In genomic region chr2:129885735-129886134, GRCh38 we compare ENCODE assay signal across 19 cellular contexts.
DNase-seq lines count a peak whose midpoint lies in the region; ATAC-seq and TF ChIP-seq lines count a peak whose summit lies in the region.
"Had no signal": no experiment of that assay in that cellular context is flagged by ENCODE, and none has a peak within 500 bp of the region (broad histone marks: within the 10 kb centered on the region; RNA-seq: fewer than 3 reads in every experiment).

No MANE protein-coding gene starts in this region.

- no peak overlapping the region for H4K91ac ChIP-seq in neuronal stem cell (ENCODE audit: low read depth, low read length, poor library complexity)

- no peak overlapping the region for H3K27ac Mint-ChIP-seq in CD4-positive, alpha-beta memory T cell
- H3K27ac Mint-ChIP-seq in stimulated activated effector memory CD8-positive, alpha-beta T cell treated with anti-CD3 and anti-CD28 coated beads, Interleukin-12 subunit alpha, Interleukin-12 subunit beta, amount 100 ng/mL, for 72 hours = no peak overlapping the region
- H3K27ac Mint-ChIP-seq: memory B cell had no signal

- TF ChIP-seq CTCF in BE2C (IDR thresholded peaks at IDR 0.05; ENCODE audit: low read depth, low read length) (peak; percentile 49), GM13977 (IDR thresholded peaks at IDR 0.05; ENCODE audit: extremely low read depth, insufficient read depth, missing control alignments) (no peak), OCI-LY3 (IDR thresholded peaks at IDR 0.05; ENCODE audit: low read depth, low read length) (peak; percentile 39)

- H2BK5ac ChIP-seq in neuronal stem cell (ENCODE audit: low read length) = no peak overlapping the region

- no peaks in the 10 kb centered on the region for H3K27me3 ChIP-seq in BE2C
- H3K27me3 ChIP-seq in OCI-LY3 (ENCODE audit: low read depth, low read length) = peaks cover 14% of the 10 kb centered on the region; the same call in 1 of the 2 replicates
- no peaks in the 10 kb centered on the region for H3K27me3 ChIP-seq in CD4-positive, alpha-beta memory T cell (ENCODE audit: insufficient read depth, low read length)
- H3K27me3 ChIP-seq in neuronal stem cell (ENCODE audit: control insufficient read depth in 3 of 3, insufficient read depth in 3 of 3, low read depth in 1 of 3, low read length in 3 of 3) = peaks cover 0 to 26% (median 0%) of the 10 kb centered on the region in 3 experiments
- H3K27me3 ChIP-seq: BLaER1 treated with 17β-estradiol and CSF1 and Interleukin-3, amounts not matched to agents 10 nM and 100 nM; body of pancreas; SJSA1 had no signal

- no peak overlapping the region for H3K9ac ChIP-seq in OCI-LY3 (ENCODE audit: low read length)
- H3K9ac ChIP-seq in neuronal stem cell (ENCODE audit: low read depth, low read length, poor library complexity) = no peak overlapping the region
- H3K9ac ChIP-seq: BLaER1 treated with 17β-estradiol and CSF1 and Interleukin-3, amounts not matched to agents 10 nM and 100 nM; KMS-11 had no signal

- DNase-seq in BE2C = peak; percentile 30
- peak; percentile 43 for DNase-seq in GM13977 (ENCODE audit: low spot score)
- DNase-seq in iPS-NIHi11 (ENCODE audit: low spot score) = peak; percentile 47
- DNase-seq in CD4-positive, alpha-beta memory T cell = no peak
- no peak for DNase-seq in neuronal stem cell (ENCODE audit: low spot score)
- DNase-seq in stimulated activated effector memory CD8-positive, alpha-beta T cell treated with anti-CD3 and anti-CD28 coated beads, Interleukin-12 subunit alpha, Interleukin-12 subunit beta, amount 100 ng/mL, for 72 hours (ENCODE audit: low spot score in 2 of 2) = no peak
- DNase-seq in GOT3 (lab: John Stamatoyannopoulos, UW) = no peak
- DNase-seq: activated CD4-positive, alpha-beta T cell treated with anti-CD3 and anti-CD28 coated beads for 1 hour; activated effector memory CD4-positive, alpha-beta T cell treated with Interleukin-2 at 50 U/mL for 16 hours; body of pancreas; HCEC 1CT; stimulated activated CD4-positive, alpha-beta T cell treated with anti-CD3 and anti-CD28 coated beads, Interleukin-2, amount 100 ng/mL, for 24 hours; stimulated activated naive CD4-positive, alpha-beta T cell had no signal

- no peak overlapping the region for H3K18ac ChIP-seq in neuronal stem cell (ENCODE audit: low read length)

- H3K4me1 Mint-ChIP-seq in CD4-positive, alpha-beta memory T cell = no peaks in the 10 kb centered on the region
- no peaks in the 10 kb centered on the region for H3K4me1 Mint-ChIP-seq in stimulated activated effector memory CD8-positive, alpha-beta T cell treated with anti-CD3 and anti-CD28 coated beads, Interleukin-12 subunit alpha, Interleukin-12 subunit beta, amount 100 ng/mL, for 72 hours
- H3K4me1 Mint-ChIP-seq: memory B cell had no signal

- H3K4me1 ChIP-seq in BE2C (no peaks in the 10 kb centered on the region), OCI-LY3 (ENCODE audit: low read length) (no peaks in the 10 kb centered on the region), neuronal stem cell (ENCODE audit: control insufficient read depth in 2 of 2, insufficient read depth in 1 of 2, low read depth in 1 of 2, low read length in 2 of 2) (peaks cover 0 to 2% of the 10 kb centered on the region in 2 donors)
- no peaks in the 10 kb centered on the region for H3K4me1 ChIP-seq in CD4-positive, alpha-beta memory T cell (ENCODE audit: insufficient read depth, low read length)
- H3K4me1 ChIP-seq: body of pancreas, prostate gland, SJSA1 had no signal

- H3K27ac ChIP-seq in OCI-LY3 (ENCODE audit: low read length) = no peak overlapping the region
- no peak overlapping the region for H3K27ac ChIP-seq in CD4-positive, alpha-beta memory T cell (ENCODE audit: low read depth, low read length)
- H3K27ac ChIP-seq in neuronal stem cell (replicated peaks; ENCODE audit: low read length) = no peak overlapping the region
- H3K27ac ChIP-seq: BLaER1 treated with 17β-estradiol and CSF1 and Interleukin-3, amounts not matched to agents 10 nM and 100 nM; body of pancreas; KMS-11; prostate gland; SJSA1 had no signal

- no peak overlapping the region for H3K23ac ChIP-seq in neuronal stem cell (ENCODE audit: low read depth, low read length, poor library complexity)

- H4K8ac ChIP-seq in neuronal stem cell (ENCODE audit: low read depth, low read length) = no peak overlapping the region

- no peak overlapping the region for H2BK15ac ChIP-seq in neuronal stem cell (ENCODE audit: low read length)

- no peaks in the 10 kb centered on the region for H3K79me1 ChIP-seq in neuronal stem cell (ENCODE audit: low read depth, low read length)

- no peaks in the 10 kb centered on the region for H3K36me3 ChIP-seq in BE2C
- no peaks in the 10 kb centered on the region for H3K36me3 ChIP-seq in OCI-LY3 (replicated peaks; ENCODE audit: low read depth, low read length)
- H3K36me3 ChIP-seq in CD4-positive, alpha-beta memory T cell (ENCODE audit: insufficient read depth, low read length) = no peaks in the 10 kb centered on the region
- no peaks in the 10 kb centered on the region for H3K36me3 ChIP-seq in neuronal stem cell (replicated peaks in 1 of 2; ENCODE audit: control insufficient read depth in 2 of 2, insufficient read depth in 2 of 2, low read length in 2 of 2)
- H3K36me3 ChIP-seq: BLaER1 treated with 17β-estradiol and CSF1 and Interleukin-3, amounts not matched to agents 10 nM and 100 nM; prostate gland; SJSA1 had no signal

- no peaks in the 10 kb centered on the region for H4K20me1 ChIP-seq in OCI-LY3 (ENCODE audit: insufficient read depth, low read length)
- H4K20me1 ChIP-seq: BLaER1 treated with 17β-estradiol and CSF1 and Interleukin-3, amounts not matched to agents 10 nM and 100 nM had no signal

- H2AK5ac ChIP-seq in neuronal stem cell (ENCODE audit: low read depth, low read length) = no peak overlapping the region

- H3K4me3 Mint-ChIP-seq in CD4-positive, alpha-beta memory T cell = no peak overlapping the region
- H3K4me3 Mint-ChIP-seq in stimulated activated effector memory CD8-positive, alpha-beta T cell treated with anti-CD3 and anti-CD28 coated beads, Interleukin-12 subunit alpha, Interleukin-12 subunit beta, amount 100 ng/mL, for 72 hours = no peak overlapping the region
- H3K4me3 Mint-ChIP-seq: memory B cell had no signal

- no peak overlapping the region for H3K14ac ChIP-seq in neuronal stem cell (ENCODE audit: low read length)

- H3K36me3 Mint-ChIP-seq in CD4-positive, alpha-beta memory T cell = no peaks in the 10 kb centered on the region
- no peaks in the 10 kb centered on the region for H3K36me3 Mint-ChIP-seq in stimulated activated effector memory CD8-positive, alpha-beta T cell treated with anti-CD3 and anti-CD28 coated beads, Interleukin-12 subunit alpha, Interleukin-12 subunit beta, amount 100 ng/mL, for 72 hours
- H3K36me3 Mint-ChIP-seq: memory B cell had no signal

- H3K4ac ChIP-seq in neuronal stem cell (ENCODE audit: low read length) = no peak overlapping the region

- POLR2A ChIA-PET in CD4-positive, alpha-beta memory T cell (lab: Charles Lee; ENCODE audit: partially characterized antibody) = no interaction called here

- no CpG with 5 or more reads among the region's 5 CpGs for WGBS in neuronal stem cell (ENCODE audit: extremely low coverage in 2 of 2, insufficient read length in 2 of 2, insufficient replicate concordance in 1 of 2), 2 donors

- H3K9me3 ChIP-seq in BE2C (no peaks in the 10 kb centered on the region), OCI-LY3 (ENCODE audit: insufficient read depth, low read length) (no peaks in the 10 kb centered on the region), neuronal stem cell (replicated peaks in 1 of 2; ENCODE audit: control insufficient read depth in 2 of 2, insufficient read depth in 1 of 2, low read depth in 1 of 2, low read length in 2 of 2) (no peaks in the 10 kb centered on the region)
- H3K9me3 ChIP-seq in CD4-positive, alpha-beta memory T cell (ENCODE audit: control insufficient read depth in 1 of 2, low read length in 2 of 2) = no peaks in the 10 kb centered on the region
- H3K9me3 ChIP-seq: BLaER1 treated with 17β-estradiol and CSF1 and Interleukin-3, amounts not matched to agents 10 nM and 100 nM; body of pancreas; prostate gland; SJSA1 had no signal

- intact Hi-C loops in CD4-positive, alpha-beta memory T cell (cut with micrococcal nuclease) = no loop called here

- H3K4me3 ChIP-seq in BE2C (ENCODE audit: low read depth, low read length) = no peak overlapping the region
- H3K4me3 ChIP-seq in OCI-LY3 (ENCODE audit: low read length) = no peak overlapping the region
- H3K4me3 ChIP-seq in CD4-positive, alpha-beta memory T cell (ENCODE audit: low read length in 2 of 2) = no peak overlapping the region
- no peak overlapping the region for H3K4me3 ChIP-seq in neuronal stem cell (ENCODE audit: low read length in 2 of 2)
- H3K4me3 ChIP-seq: BLaER1 treated with 17β-estradiol and CSF1 and Interleukin-3, amounts not matched to agents 10 nM and 100 nM; body of pancreas; prostate gland; SJSA1 had no signal

- ATAC-seq in stimulated activated effector memory CD8-positive, alpha-beta T cell treated with anti-CD3 and anti-CD28 coated beads, Interleukin-12 subunit alpha, Interleukin-12 subunit beta, amount 100 ng/mL, for 72 hours = no peak
- ATAC-seq: body of pancreas had no signal

- H2BK120ac ChIP-seq in neuronal stem cell (ENCODE audit: low read depth, low read length) = no peak overlapping the region

- H3K9me3 Mint-ChIP-seq in CD4-positive, alpha-beta memory T cell = peaks cover 0 to 1% (median 0%) of the 10 kb centered on the region in 8 donors
- H3K9me3 Mint-ChIP-seq in stimulated activated effector memory CD8-positive, alpha-beta T cell treated with anti-CD3 and anti-CD28 coated beads, Interleukin-12 subunit alpha, Interleukin-12 subunit beta, amount 100 ng/mL, for 72 hours = no peaks in the 10 kb centered on the region
- H3K9me3 Mint-ChIP-seq: memory B cell had no signal

- in situ Hi-C loops in GM13977 (cut with MboI; ENCODE audit: low pct_unique_long_range_greater_than_20kb, low sequenced_read_pairs, unreplicated experiment) = no loop called here

- CTCF ChIA-PET in CD4-positive, alpha-beta memory T cell (lab: Charles Lee; ENCODE audit: partially characterized antibody) = interaction anchor here (1.2 kb wide), 1 partner anchor 9 kb away, joined by 4 read pairs; no protein-coding TSS in a partner anchor

- H3K27me3 Mint-ChIP-seq in CD4-positive, alpha-beta memory T cell = peaks cover 3 to 6% of the 10 kb centered on the region in 2 donors

- no peaks in the 10 kb centered on the region for H3K79me2 ChIP-seq in OCI-LY3 (ENCODE audit: low read length)

- no peak overlapping the region for H2BK12ac ChIP-seq in neuronal stem cell (ENCODE audit: low read length)

- H3K4me2 ChIP-seq in OCI-LY3 (ENCODE audit: low read length) (no peak overlapping the region), neuronal stem cell (ENCODE audit: insufficient read depth, low read length, poor library complexity, severe bottlenecking) (no peak overlapping the region)
- H3K4me2 ChIP-seq: BLaER1 treated with 17β-estradiol and CSF1 and Interleukin-3, amounts not matched to agents 10 nM and 100 nM; KMS-11 had no signal

- H2AFZ ChIP-seq in OCI-LY3 (ENCODE audit: low read depth, low read length) (no peak overlapping the region), neuronal stem cell (ENCODE audit: low read length) (no peak overlapping the region)

Comparison
In these comparisons a context has a peak if more than half of its experiments do, and no peak if none do; other contexts are left out.
1. DNase-seq: peak in BE2C (single experiment), GM13977 (single experiment) and iPS-NIHi11 (single experiment); none in CD4-positive, alpha-beta memory T cell (0 of 5), neuronal stem cell (single experiment), stimulated activated effector memory CD8-positive, alpha-beta T cell treated with anti-CD3 and anti-CD28 coated beads, Interleukin-12 subunit alpha, Interleukin-12 subunit beta, amount 100 ng/mL, for 72 hours (0 of 2) and GOT3 (single experiment).